Comparison of ENCODE assay signal across 8 cellular contexts in genomic region chr20:10427060-10427692, GRCh38. TPM values are rescaled to one million over a fixed set of nuclear protein-coding genes. Genes with fewer than 3 reads are reported as not detected.
DNase-seq lines count a peak whose midpoint lies in the region; ATAC-seq, FAIRE-seq and TF ChIP-seq lines count a peak whose summit lies in the region.

No MANE protein-coding gene starts in this region.

- H2BK5ac ChIP-seq in IMR-90 (ENCODE audit: low read depth, low read length, poor library complexity, severe bottlenecking), result no peak overlapping the region

- no peak overlapping the region for H3K23ac ChIP-seq in IMR-90 (ENCODE audit: low read depth, low read length)

- POLR2A ChIA-PET in IMR-90 (lab: Charles Lee; ENCODE audit: unreplicated experiment), result interaction anchor here (0.6 kb wide), 1 partner anchor 113 kb away, joined by 3 read pairs; no protein-coding TSS in a partner anchor

- TF ChIP-seq CTCF in D721Med (IDR thresholded peaks at IDR 0.05; ENCODE audit: insufficient read depth, missing control alignments) (peak; percentile 88), IMR-90 (conservative IDR thresholded peaks at IDR 0.05; ENCODE audit: low read depth, low read length) (peak; percentile 83)

- no peak overlapping the region for H4K8ac ChIP-seq in IMR-90 (ENCODE audit: low read depth in 2 of 2, low read length in 2 of 2)

- in situ Hi-C loops in IMR-90 (cut with MboI; ENCODE audit: low sequenced_read_pairs) (loop anchor here (5.0 kb wide), 1 partner anchor 450 kb away; no protein-coding TSS in a partner anchor), SK-MEL-5 (cut with HindIII; ENCODE audit: low pct_unique_long_range_greater_than_20kb, low sequenced_read_pairs) (no loop called here)

- CTCF ChIA-PET in IMR-90 (lab: Yijun Ruan, JAX), result interaction anchor here (0.6 to 2.6 kb wide), 12 partner anchors 9 to 861 kb away, joined by 3 to 21 read pairs (median 3); no protein-coding TSS in a partner anchor

- H3K9ac ChIP-seq in IMR-90 (ENCODE audit: low read depth, low read length), result no peak overlapping the region

- no peak overlapping the region for H2BK15ac ChIP-seq in IMR-90 (ENCODE audit: low read depth, low read length)

- no peak overlapping the region for H3K18ac ChIP-seq in IMR-90 (ENCODE audit: low read depth, low read length)

- no peak overlapping the region for H3K14ac ChIP-seq in IMR-90 (replicated peaks; ENCODE audit: low read depth, low read length)

- no peaks in the 10 kb centered on the region for H3K36me3 ChIP-seq in IMR-90 (ENCODE audit: control insufficient read depth, insufficient read depth, low read length)

- DNase-seq in D721Med (ENCODE audit: insufficient read length, low spot score), result no peak
- DNase-seq in IMR-90, result peak; percentile 74
- DNase-seq in SK-MEL-5 (ENCODE audit: low read depth, low spot score), result peak; percentile 74
- peak; percentile 31 for DNase-seq in brain pericyte (ENCODE audit: low read depth, low spot score)
- DNase-seq in inferior parietal cortex (ENCODE audit: extremely low spot score), result peak; percentile 82
- DNase-seq in stimulated activated CD4-positive, alpha-beta T cell treated with anti-CD3 and anti-CD28 coated beads, Interleukin-4, amount 100 ng/mL, for 1 hour, result peak; percentile 50

- H3K9me3 ChIP-seq in IMR-90 (ENCODE audit: control insufficient read depth, insufficient read depth, low read length), result no peaks in the 10 kb centered on the region

- peak; percentile 83 for TF ChIP-seq RAD21 in IMR-90 (IDR thresholded peaks at IDR 0.05; ENCODE audit: low read length)

- H2BK120ac ChIP-seq in IMR-90 (ENCODE audit: low read depth, low read length), result no peak overlapping the region

- no peak overlapping the region for H4K91ac ChIP-seq in IMR-90 (ENCODE audit: insufficient read depth, low read depth, low read length)

- TF ChIP-seq POLR2A in IMR-90 (IDR thresholded peaks at IDR 0.05; ENCODE audit: low read depth, low read length), result no peak

- FAIRE-seq in D721Med (lab: Jason Lieb, UNC), result no peak

- intact Hi-C loops in IMR-90 (cut with micrococcal nuclease), result loop anchor here (1.0 to 2.0 kb wide), 5 partner anchors 114 to 810 kb away; partner anchors contain the start of gene SNAP25

- H3K56ac ChIP-seq in IMR-90 (ENCODE audit: extremely low read depth, insufficient read depth, low read length), result no peak overlapping the region

- ATAC-seq in IMR-90 (ENCODE audit: low read depth) (peak; percentile 81), GM19395 (IDR thresholded peaks at IDR 0.05; ENCODE audit: unreplicated experiment) (no peak), HG02981 (IDR thresholded peaks at IDR 0.05; ENCODE audit: unreplicated experiment) (no peak)

- H3K4me3 ChIP-seq in IMR-90 (ENCODE audit: insufficient read depth, low read depth, low read length), result no peak overlapping the region

- peaks cover 24 to 57% of the 10 kb centered on the region in 2 experiments for H3K79me1 ChIP-seq in IMR-90 (ENCODE audit: low read depth in 1 of 2, low read length in 2 of 2)

- no peak overlapping the region for H2AFZ ChIP-seq in IMR-90 (replicated peaks; ENCODE audit: low read length, poor library complexity)

- H2AK9ac ChIP-seq in IMR-90 (replicated peaks; ENCODE audit: low read depth, low read length, poor library complexity), result no peak overlapping the region

- no peaks in the 10 kb centered on the region for H3K9me1 ChIP-seq in IMR-90 (ENCODE audit: insufficient read depth, low read length)

- dilution Hi-C loops in IMR-90 (cut with HindIII; ENCODE audit: low sequenced_read_pairs, unreplicated experiment), result no loop called here

- no CpG with 5 or more reads among the region's 3 CpGs for WGBS in IMR-90 (ENCODE audit: extremely low coverage in 2 of 2, insufficient read length in 1 of 2), 2 experiments

- H4K5ac ChIP-seq in IMR-90 (ENCODE audit: low read depth, low read length), result no peak overlapping the region

- no TSS peak for BruUV-seq in IMR-90 (replicated peaks; lab: Mats Ljungman, UMichigan)

- peaks cover 8% of the 10 kb centered on the region; the same call in 1 of the 2 replicates for H4K20me1 ChIP-seq in IMR-90 (ENCODE audit: insufficient read depth, low read length)

- H2AK5ac ChIP-seq in IMR-90 (ENCODE audit: low read depth, low read length), result no peak overlapping the region

- H3K27me3 ChIP-seq in IMR-90 (ENCODE audit: control insufficient read depth, insufficient read depth, low read length), result no peaks in the 10 kb centered on the region

- H2BK20ac ChIP-seq in IMR-90 (ENCODE audit: low read depth, low read length), result no peak overlapping the region

- no peak overlapping the region for H3K4ac ChIP-seq in IMR-90 (ENCODE audit: low read depth, low read length)

- H3K4me2 ChIP-seq in IMR-90 (ENCODE audit: low read depth, low read length), result no peak overlapping the region

- H3K27ac ChIP-seq in IMR-90 (ENCODE audit: insufficient read depth, low read length), result no peak overlapping the region

- peaks cover 2% of the 10 kb centered on the region; the same call in 1 of the 2 replicates for H3K4me1 ChIP-seq in IMR-90 (ENCODE audit: control insufficient read depth, insufficient read depth, low read length)

TF ChIP-seq in IMR-90, 13 proteins besides CTCF, POLR2A, EP300 and RAD21:
- TF ChIP-seq SMC3 (IDR thresholded peaks at IDR 0.05; ENCODE audit: low read depth, low read length) (peak; percentile 93), ELK1 (IDR thresholded peaks at IDR 0.05; ENCODE audit: borderline replicate concordance, low read depth, low read length) (no peak)

RNA-seq across cellular contexts. Expression of gene MKKS, which starts 6.8 kb away (rescaled TPM):
- total RNA-seq in IMR-90 (2012; rRNA removed), result 7.5 and 8.1 TPM in 2 replicates
- 6.0 and 6.9 TPM in 2 replicates for polyA plus RNA-seq in IMR-90 (2012; rRNA removed)
- 1.5 and 1.8 TPM in 2 replicates for polyA plus RNA-seq in IMR-90 (2012; cell fraction: cytosol; rRNA removed)
- polyA plus RNA-seq in IMR-90 (2012; cell fraction: nucleus; rRNA removed; ENCODE audit: low replicate concordance), result 0.64 and 5.6 TPM in 2 replicates
- total RNA-seq in SK-MEL-5 (2014; rRNA removed; shearing (Covaris generic)), result 19.7 and 21.1 TPM in 2 replicates
- polyA plus RNA-seq in SK-MEL-5 (2015; cell fraction: cytosol; rRNA removed), result 20.1 and 20.6 TPM in 2 replicates
- 15.9 and 16.3 TPM in 2 replicates for polyA plus RNA-seq in SK-MEL-5 (2015; cell fraction: nucleus; rRNA removed)

RNA-seq across cellular contexts. Expression of gene SLX4IP, which starts 7.9 kb away (rescaled TPM):
- 5.9 and 6.1 TPM in 2 replicates for total RNA-seq in IMR-90 (2012; rRNA removed)
- 0.90 and 1.3 TPM in 2 replicates for polyA plus RNA-seq in IMR-90 (2012; rRNA removed)
- 0.18 and 0.19 TPM in 2 replicates for polyA plus RNA-seq in IMR-90 (2012; cell fraction: cytosol; rRNA removed)
- 1.3 and 3.9 TPM in 2 replicates for polyA plus RNA-seq in IMR-90 (2012; cell fraction: nucleus; rRNA removed; ENCODE audit: low replicate concordance)
- total RNA-seq in SK-MEL-5 (2014; rRNA removed; shearing (Covaris generic)), result 6.4 and 7.3 TPM in 2 replicates
- 2.6 and 4.3 TPM in 2 replicates for polyA plus RNA-seq in SK-MEL-5 (2015; cell fraction: cytosol; rRNA removed)
- 11.1 and 11.4 TPM in 2 replicates for polyA plus RNA-seq in SK-MEL-5 (2015; cell fraction: nucleus; rRNA removed)
